Comparison of ENCODE assay signal across 8 cellular contexts in the genomic region with DNA sequence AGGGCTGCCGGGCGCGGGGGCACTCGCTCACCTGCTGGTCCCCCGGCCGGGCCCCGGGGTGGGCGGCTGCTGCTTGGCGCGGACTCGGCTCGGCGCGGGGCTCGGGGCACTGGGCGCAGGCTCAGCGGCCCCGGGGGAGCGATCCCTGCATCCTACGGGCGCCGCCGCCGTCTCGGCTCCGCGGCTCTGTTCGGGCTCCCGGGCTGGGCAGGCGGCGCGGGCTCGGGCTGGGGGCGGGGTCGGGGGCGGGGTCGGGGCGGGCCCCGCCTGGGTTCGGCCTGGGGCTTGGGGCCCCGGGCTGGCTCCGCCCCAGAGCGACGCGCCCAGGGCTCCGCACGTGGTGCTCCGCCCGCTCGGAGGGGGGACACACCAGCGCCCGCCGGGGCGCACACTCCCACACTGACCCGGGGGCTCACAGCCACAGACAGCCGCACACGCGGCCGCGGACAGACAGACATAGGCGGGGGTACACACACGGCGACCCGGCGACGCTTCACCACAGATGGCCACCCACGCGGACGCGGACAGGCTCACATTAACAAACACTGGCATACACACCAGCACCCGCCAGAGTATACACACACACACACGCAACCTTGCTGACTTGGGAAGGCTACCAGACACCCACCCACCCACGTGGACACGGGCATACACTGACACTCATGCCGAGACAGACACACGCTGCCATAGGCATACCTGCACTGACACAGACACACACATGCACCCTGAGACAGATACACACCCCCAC. TPM values are rescaled to one million over a fixed set of nuclear protein-coding genes. Genes with fewer than 3 reads are reported as not detected.
DNase-seq lines count a peak whose midpoint lies in the region; ATAC-seq, FAIRE-seq and TF ChIP-seq lines count a peak whose summit lies in the region.

SCN5A (minus strand) TSS at position 188 of the 748 bp plus-strand sequence. CDS start 16,380 bp downstream, outside the sequence.

- H3K36me3 ChIP-seq in body of pancreas (replicated peaks in 1 of 2; ENCODE audit: insufficient read depth in 1 of 2, low read depth in 2 of 2) (no peaks in the 10 kb centered on the region), kidney (ENCODE audit: control insufficient read depth in 1 of 2, insufficient read depth in 2 of 2, low read length in 2 of 2) (no peaks in the 10 kb centered on the region)

- TF ChIP-seq CTCF in GM12865 (IDR thresholded peaks at IDR 0.05; ENCODE audit: insufficient read depth, low read depth, low read length, missing control alignments), result no peak
- peak in 1 of 7 experiments; percentile 3 for TF ChIP-seq CTCF in body of pancreas (IDR thresholded peaks at IDR 0.05)
- TF ChIP-seq CTCF in kidney (IDR thresholded peaks at IDR 0.05; ENCODE audit: borderline replicate concordance, extremely low read depth, insufficient read depth), result no peak
- no peak for TF ChIP-seq CTCF in CD14-positive monocyte (IDR thresholded peaks at IDR 0.05)

- H3K9me3 Mint-ChIP-seq in T-helper 1 cell treated with Interleukin-12 subunit alpha and Interleukin-12 subunit beta and Interleukin-4 antibody, amounts not matched to agents 30 μg/mL and 1 μg/mL, for 36 hours, result no peaks in the 10 kb centered on the region
- H3K9me3 Mint-ChIP-seq in CD14-positive monocyte, result peaks cover 0 to 6% (median 2%) of the 10 kb centered on the region in 7 donors

- WGBS in body of pancreas, 2 donors, result 1% methylated on average over 56 of the region's 76 CpGs; no CpG with 5 or more reads in 1 of the 2 donors

- H3K4me1 Mint-ChIP-seq in T-helper 1 cell treated with Interleukin-12 subunit alpha and Interleukin-12 subunit beta and Interleukin-4 antibody, amounts not matched to agents 30 μg/mL and 1 μg/mL, for 36 hours (ENCODE audit: low read depth), result peaks cover 2% of the 10 kb centered on the region
- peaks cover 8% of the 10 kb centered on the region for H3K4me1 Mint-ChIP-seq in CD14-positive monocyte

- H3K4me1 ChIP-seq in body of pancreas, result peaks cover 22% of the 10 kb centered on the region
- H3K4me1 ChIP-seq in kidney (ENCODE audit: control insufficient read depth in 1 of 2, insufficient read depth in 1 of 2, low read depth in 1 of 2, low read length in 2 of 2), result peaks cover 0 to 14% of the 10 kb centered on the region in 2 donors

- peaks cover 13% of the 10 kb centered on the region for H3K27me3 Mint-ChIP-seq in T-helper 1 cell treated with Interleukin-12 subunit alpha and Interleukin-12 subunit beta and Interleukin-4 antibody, amounts not matched to agents 30 μg/mL and 1 μg/mL, for 36 hours (ENCODE audit: low read depth)
- peaks cover 7 to 18% (median 16%) of the 10 kb centered on the region in 3 donors for H3K27me3 Mint-ChIP-seq in CD14-positive monocyte (ENCODE audit: low read depth in 3 of 3)

- peak within 1 kb of the TSS; percentile 77 for H3K4me3 Mint-ChIP-seq in T-helper 1 cell treated with Interleukin-12 subunit alpha and Interleukin-12 subunit beta and Interleukin-4 antibody, amounts not matched to agents 30 μg/mL and 1 μg/mL, for 36 hours
- peak within 1 kb of the TSS in 1 of 2 donors; percentile 44 for H3K4me3 Mint-ChIP-seq in CD14-positive monocyte

- no peak for TF ChIP-seq POLR2A in body of pancreas (IDR thresholded peaks at IDR 0.05)

- intact Hi-C loops in body of pancreas (cut with DNase I) (loop anchor here (10.0 kb wide), 1 partner anchor 125 kb away; no protein-coding TSS in a partner anchor), kidney (cut with DNase I) (loop anchor here (10.0 kb wide), 1 partner anchor 125 kb away; no protein-coding TSS in a partner anchor), CD14-positive monocyte (cut with micrococcal nuclease) (no loop called here)

- H3K9me3 ChIP-seq in body of pancreas (no peaks in the 10 kb centered on the region), kidney (ENCODE audit: control insufficient read depth in 1 of 2, low read length in 2 of 2) (no peaks in the 10 kb centered on the region)

- H3K9ac ChIP-seq in kidney (ENCODE audit: low read length in 2 of 2), result no peak within 1 kb of the TSS

- peak within 1 kb of the TSS; percentile 17; the same call in 1 of the 2 replicates for H3K4me3 ChIP-seq in GM12865 (ENCODE audit: low read depth, low read length)
- no peak within 1 kb of the TSS for H3K4me3 ChIP-seq in body of pancreas
- H3K4me3 ChIP-seq in kidney (ENCODE audit: low read length in 2 of 2), result peak within 1 kb of the TSS; percentile 46 to 49

- no peak for FAIRE-seq in kidney (lab: Jason Lieb, UNC)

- H3K27me3 ChIP-seq in body of pancreas, result peaks cover 0 to 12% of the 10 kb centered on the region in 2 donors

- H3K36me3 Mint-ChIP-seq in T-helper 1 cell treated with Interleukin-12 subunit alpha and Interleukin-12 subunit beta and Interleukin-4 antibody, amounts not matched to agents 30 μg/mL and 1 μg/mL, for 36 hours (ENCODE audit: low read depth), result no peaks in the 10 kb centered on the region
- peaks cover 0 to 2% of the 10 kb centered on the region in 2 donors for H3K36me3 Mint-ChIP-seq in CD14-positive monocyte

- ATAC-seq in HG03175 (IDR thresholded peaks at IDR 0.05; ENCODE audit: unreplicated experiment), result peak; percentile 40
- ATAC-seq in body of pancreas, result peak; percentile 82
- no peak for ATAC-seq in HG03342 (IDR thresholded peaks at IDR 0.05; ENCODE audit: unreplicated experiment)

- no peak within 1 kb of the TSS for H3K27ac Mint-ChIP-seq in T-helper 1 cell treated with Interleukin-12 subunit alpha and Interleukin-12 subunit beta and Interleukin-4 antibody, amounts not matched to agents 30 μg/mL and 1 μg/mL, for 36 hours
- no peak within 1 kb of the TSS for H3K27ac Mint-ChIP-seq in CD14-positive monocyte

- H3K27ac ChIP-seq in body of pancreas (no peak within 1 kb of the TSS), kidney (ENCODE audit: low read depth in 2 of 2, low read length in 2 of 2) (no peak within 1 kb of the TSS)

- DNase-seq in GM12865 (ENCODE audit: low read depth) (peak; percentile 31), body of pancreas (peak; percentile 45 to 69 (median 52)), kidney (no peak), CD14-positive monocyte (ENCODE audit: low spot score) (no peak)
- DNase-seq in stimulated activated CD4-positive, alpha-beta T cell treated with anti-CD3 and anti-CD28 coated beads, Interleukin-1b, Interleukin-23, amount 100 ng/mL, for 24 hours (ENCODE audit: low read depth in 4 of 4, low spot score in 1 of 4), result peak; percentile 17 to 39 (median 36)

RNA-seq across cellular contexts. Expression of gene SCN5A, which starts in this region (rescaled TPM):
- total RNA-seq in body of pancreas (under 1 TPM in 1 of 2 donors, not detected in 1; 0.26 TPM), kidney (0.72 TPM)
- polyA plus RNA-seq in kidney (ENCODE audit: insufficient read depth, low read depth, low replicate concordance) (0.06 TPM), CD14-positive monocyte (not detected)

Comparison
In these comparisons a context has a peak if more than half of its experiments do, and no peak if none do; other contexts are left out.
1. Peak in DNase-seq and ATAC-seq in body of pancreas; RNA of the gene not detected or under 1 TPM.
2. DNase-seq: peak in GM12865 (single experiment) and stimulated activated CD4-positive, alpha-beta T cell treated with anti-CD3 and anti-CD28 coated beads, Interleukin-1b, Interleukin-23, amount 100 ng/mL, for 24 hours (4 of 4); none in kidney (single experiment) and CD14-positive monocyte (single experiment).
3. H3K4me3 ChIP-seq: peak in GM12865 (single experiment) and kidney (2 of 2); none in body of pancreas (0 of 2).
4. intact Hi-C loops: an anchor here in body of pancreas (10.0 kb wide) and kidney (10.0 kb wide); none called in CD14-positive monocyte.